ENCODE assay signal across 13 cellular contexts in the genomic region with DNA sequence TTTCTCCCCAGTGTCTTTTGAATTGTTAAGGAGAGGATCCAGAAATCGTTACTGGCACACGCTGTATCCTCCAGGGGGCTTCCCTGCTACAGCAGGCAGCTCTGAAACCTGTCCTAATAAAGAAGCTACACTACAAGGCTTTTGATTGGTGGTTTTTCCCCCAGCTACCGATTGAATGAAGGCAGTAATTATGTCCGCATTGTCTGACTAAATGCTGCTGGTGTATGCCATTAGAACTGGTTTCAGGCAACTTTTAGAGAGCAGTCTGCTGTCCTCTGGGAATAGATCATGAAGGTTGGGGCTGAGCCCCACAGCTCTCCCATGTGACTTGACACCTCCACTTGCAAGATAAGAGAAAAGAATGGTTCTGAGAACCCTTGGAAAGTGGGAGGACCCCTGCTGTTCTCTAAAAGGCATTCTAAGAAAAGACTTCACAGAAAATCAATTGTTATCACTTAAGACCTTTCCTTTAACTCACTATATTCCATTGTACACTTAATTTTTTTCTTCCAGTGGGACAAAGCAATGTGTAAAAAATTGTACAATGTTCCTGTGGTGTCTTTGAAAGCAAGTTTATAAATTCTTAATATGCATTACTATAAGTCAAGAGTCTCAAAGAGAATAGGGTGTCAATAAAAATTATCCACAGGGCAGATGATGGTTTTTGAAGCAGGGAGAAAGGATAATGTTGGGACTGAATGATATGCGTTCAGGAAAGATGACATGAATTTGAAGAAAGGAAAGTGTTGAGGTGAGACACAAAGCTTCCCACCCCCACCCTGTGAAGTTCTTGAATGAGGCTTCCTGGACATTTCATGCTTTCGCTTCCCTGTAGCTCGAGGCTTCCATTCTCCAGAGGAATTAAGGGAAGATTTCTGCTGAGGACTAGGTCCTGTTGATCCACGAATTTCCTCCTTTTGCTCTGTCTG. TPM values are rescaled to one million over a fixed set of nuclear protein-coding genes. Genes with fewer than 3 reads are reported as not detected.
A peak's percentile ranks its signal among the peaks of the same experiment; 100 is the strongest.
DNase-seq lines count a peak whose midpoint lies in the region; ATAC-seq and TF ChIP-seq lines count a peak whose summit lies in the region.
"Had no signal": no experiment of that assay in that cellular context is flagged by ENCODE, and none has a peak within 500 bp of the region (broad histone marks: within the 10 kb centered on the region; RNA-seq: fewer than 3 reads in every experiment).

No MANE protein-coding gene starts in this region.

- H3K27ac ChIP-seq in heart right ventricle (no peak overlapping the region), ectodermal cell (ENCODE audit: insufficient read depth, low read depth, low read length, poor library complexity, severe bottlenecking) (peak overlapping the region; percentile 61)

- H3K9me3 ChIP-seq in heart right ventricle (peaks cover 0 to 7% (median 0%) of the 10 kb centered on the region in 11 donors), ectodermal cell (ENCODE audit: control insufficient read depth, low read length) (peaks cover 3% of the 10 kb centered on the region)

- H3K4me1 ChIP-seq in heart right ventricle = peaks cover 0 to 10% (median 0%) of the 10 kb centered on the region in 9 donors
- H3K4me1 ChIP-seq in ectodermal cell (ENCODE audit: control insufficient read depth, insufficient read depth, low read length) = peaks cover 24% of the 10 kb centered on the region

- 45 to 47% methylated on average over 8 of the region's 8 CpGs for WGBS in heart right ventricle, 2 donors
- 25% methylated on average over 8 of the region's 8 CpGs for WGBS in ectodermal cell, 2 experiments

- no peaks in the 10 kb centered on the region for H3K36me3 ChIP-seq in heart right ventricle
- no peaks in the 10 kb centered on the region for H3K36me3 ChIP-seq in ectodermal cell (ENCODE audit: control insufficient read depth, insufficient read depth, low read length)

- peaks cover 15% of the 10 kb centered on the region for H3K9me3 Mint-ChIP-seq in type B pancreatic cell

- peak overlapping the region; percentile 18 for H3K4me3 Mint-ChIP-seq in type B pancreatic cell

- H3K27me3 ChIP-seq in heart right ventricle (no peaks in the 10 kb centered on the region), ectodermal cell (ENCODE audit: control insufficient read depth, insufficient read depth, low read length, poor library complexity, severe bottlenecking) (no peaks in the 10 kb centered on the region)

- DNase-seq in heart right ventricle = no peak
- no peak for DNase-seq in cardiac septum (ENCODE audit: low spot score)
- DNase-seq in NCI-H524 (lab: John Stamatoyannopoulos, UW) = peak; percentile 27 to 77
- no peak for DNase-seq in type B pancreatic cell (ENCODE audit: extremely low spot score, unreplicated experiment)
- DNase-seq in T-helper 1 cell = no peak
- no peak for DNase-seq in SKM-1 (lab: John Stamatoyannopoulos, UW; ENCODE audit: unreplicated experiment)
- DNase-seq: amniotic stem cell; EL; IMR-90; stimulated activated naive CD4-positive, alpha-beta T cell treated with Interleukin-2 at 50 U/mL for 16 hours; T-helper 9 cell had no signal

- peaks cover 4% of the 10 kb centered on the region for H3K27me3 Mint-ChIP-seq in type B pancreatic cell

- intact Hi-C loops in heart right ventricle (cut with DNase I) (no loop called here), cardiac septum (cut with DNase I) (no loop called here)

- ATAC-seq in heart right ventricle (peak in 2 of 8 donors; percentile 57 to 59), HG03432 (IDR thresholded peaks at IDR 0.05; ENCODE audit: unreplicated experiment) (no peak)

- H3K27ac Mint-ChIP-seq in type B pancreatic cell = no peak overlapping the region

- H3K4me3 ChIP-seq in heart right ventricle (no peak overlapping the region), ectodermal cell (ENCODE audit: insufficient read depth, low read depth, low read length) (no peak overlapping the region)

- H3K4me1 Mint-ChIP-seq in type B pancreatic cell (ENCODE audit: unreplicated experiment) = peaks cover 7% of the 10 kb centered on the region

- TF ChIP-seq CTCF in heart right ventricle (IDR thresholded peaks at IDR 0.05) (peak in 6 of 9 donors; percentile 8 to 49 (median 35)), type B pancreatic cell (conservative IDR thresholded peaks at IDR 0.05) (peak; percentile 55)

- H3K36me3 Mint-ChIP-seq in type B pancreatic cell = no peaks in the 10 kb centered on the region

RNA-seq across cellular contexts. Expression of a gene that starts 53.0 kb away (rescaled TPM):
- not detected for total RNA-seq in heart right ventricle
- polyA plus RNA-seq in heart right ventricle = not detected
- not detected for total RNA-seq in cardiac septum
- 4.2 TPM for polyA plus RNA-seq in ectodermal cell (2013, experiment 1 of 4)
- polyA plus RNA-seq in ectodermal cell (2013, experiment 2 of 4) = 2.9 TPM
- 3.7 TPM for polyA plus RNA-seq in ectodermal cell (2013, experiment 3 of 4)
- 4.0 TPM for polyA plus RNA-seq in ectodermal cell (2013, experiment 4 of 4)
- not detected in 2 replicates for total RNA-seq in type B pancreatic cell (ENCODE audit: low replicate concordance)
- total RNA-seq: IMR-90 had no signal
- polyA plus RNA-seq: IMR-90 had no signal

Comparison
In these comparisons a context has a peak if more than half of its experiments do, and no peak if none do; other contexts are left out.
1. DNase-seq: peak in NCI-H524 (2 of 2); none in heart right ventricle (0 of 2), cardiac septum (single experiment), type B pancreatic cell (single experiment), T-helper 1 cell (0 of 5) and SKM-1 (single experiment).